Comparison of ENCODE assay signal across 8 cellular contexts in genomic region chr16:24013733-24014645, GRCh38.
DNase-seq lines count a peak whose midpoint lies in the region; ATAC-seq and TF ChIP-seq lines count a peak whose summit lies in the region.

No MANE protein-coding gene starts in this region.

- no peak for TF ChIP-seq POLR2A in esophagus muscularis mucosa (IDR thresholded peaks at IDR 0.05; ENCODE audit: low read depth)

- H3K4me1 ChIP-seq in esophagus muscularis mucosa = no peaks in the 10 kb centered on the region

- 37% methylated on average over 10 of the region's 10 CpGs for WGBS in esophagus muscularis mucosa

- no peak overlapping the region for H3K4me3 ChIP-seq in esophagus muscularis mucosa

- H3K36me3 ChIP-seq in esophagus muscularis mucosa = no peaks in the 10 kb centered on the region

- H3K27ac Mint-ChIP-seq in stimulated activated effector memory CD8-positive, alpha-beta T cell treated with anti-CD3 and anti-CD28 coated beads, Interleukin-12 subunit alpha, Interleukin-12 subunit beta, amount 100 ng/mL, for 72 hours = peak overlapping the region; percentile 85

- ATAC-seq in GM19467 (IDR thresholded peaks at IDR 0.05; ENCODE audit: unreplicated experiment) = peak; percentile 86
- ATAC-seq in HG03520 (IDR thresholded peaks at IDR 0.05; ENCODE audit: unreplicated experiment) = peak; percentile 93
- ATAC-seq in stimulated activated effector memory CD8-positive, alpha-beta T cell treated with anti-CD3 and anti-CD28 coated beads, Interleukin-12 subunit alpha, Interleukin-12 subunit beta, amount 100 ng/mL, for 72 hours = peak; percentile 97

- peaks cover 64% of the 10 kb centered on the region for H3K4me1 Mint-ChIP-seq in stimulated activated effector memory CD8-positive, alpha-beta T cell treated with anti-CD3 and anti-CD28 coated beads, Interleukin-12 subunit alpha, Interleukin-12 subunit beta, amount 100 ng/mL, for 72 hours

- H3K27me3 ChIP-seq in esophagus muscularis mucosa = no peaks in the 10 kb centered on the region

- H3K4me3 Mint-ChIP-seq in stimulated activated effector memory CD8-positive, alpha-beta T cell treated with anti-CD3 and anti-CD28 coated beads, Interleukin-12 subunit alpha, Interleukin-12 subunit beta, amount 100 ng/mL, for 72 hours = peak overlapping the region; percentile 18

- peaks cover 40% of the 10 kb centered on the region for H3K36me3 Mint-ChIP-seq in stimulated activated effector memory CD8-positive, alpha-beta T cell treated with anti-CD3 and anti-CD28 coated beads, Interleukin-12 subunit alpha, Interleukin-12 subunit beta, amount 100 ng/mL, for 72 hours

- DNase-seq in DMS79 (lab: John Stamatoyannopoulos, UW) = peak; percentile 12
- DNase-seq in T-helper 9 cell = peak; percentile 28
- peak; percentile 29 for DNase-seq in effector CD4-positive, alpha-beta T cell
- peak in 1 of 2 donors; percentile 81 for DNase-seq in stimulated activated effector memory CD8-positive, alpha-beta T cell treated with anti-CD3 and anti-CD28 coated beads, Interleukin-12 subunit alpha, Interleukin-12 subunit beta, amount 100 ng/mL, for 72 hours (ENCODE audit: low spot score in 2 of 2)
- DNase-seq in globus pallidus (ENCODE audit: low spot score) = no peak
- no peak for DNase-seq in esophagus muscularis mucosa (ENCODE audit: extremely low spot score)

- H3K27ac ChIP-seq in esophagus muscularis mucosa (replicated peaks in 1 of 4) = no peak overlapping the region

- no peaks in the 10 kb centered on the region for H3K9me3 ChIP-seq in esophagus muscularis mucosa

- no peaks in the 10 kb centered on the region for H3K9me3 Mint-ChIP-seq in stimulated activated effector memory CD8-positive, alpha-beta T cell treated with anti-CD3 and anti-CD28 coated beads, Interleukin-12 subunit alpha, Interleukin-12 subunit beta, amount 100 ng/mL, for 72 hours

- intact Hi-C loops in esophagus muscularis mucosa (cut with DNase I) = no loop called here

- TF ChIP-seq CTCF in esophagus muscularis mucosa (IDR thresholded peaks at IDR 0.05) = no peak

- TF ChIP-seq EP300 in esophagus muscularis mucosa (IDR thresholded peaks at IDR 0.05) = no peak

Comparison
In these comparisons a context has a peak if more than half of its experiments do, and no peak if none do; other contexts are left out.
1. DNase-seq: peak in DMS79 (single experiment), T-helper 9 cell (single experiment) and effector CD4-positive, alpha-beta T cell (single experiment); none in globus pallidus (single experiment) and esophagus muscularis mucosa (single experiment).
2. Peak in every context shown above with its lines, with median percentiles within 50 percentile points of each other: ATAC-seq.